In genomic region chr15:77017091-77017660, GRCh38 we compare ENCODE assay signal across 18 cellular contexts. TPM values are rescaled to one million over a fixed set of nuclear protein-coding genes. Genes with fewer than 3 reads are reported as not detected.
DNase-seq lines count a peak whose midpoint lies in the region; ATAC-seq and TF ChIP-seq lines count a peak whose summit lies in the region.
"Had no signal": no experiment of that assay in that cellular context is flagged by ENCODE, and none has a peak within 500 bp of the region (broad histone marks: within the 10 kb centered on the region; RNA-seq: fewer than 3 reads in every experiment).

No MANE protein-coding gene starts in this region.

- H3K79me2 ChIP-seq in osteoblast (ENCODE audit: insufficient read depth, low read length) = no peaks in the 10 kb centered on the region

- DNase-seq in activated naive CD4-positive, alpha-beta T cell treated with anti-CD3 and anti-CD28 coated beads, Interleukin-2, amount 50 U/mL, for 16 hours = no peak
- no peak for DNase-seq in HL-60 (ENCODE audit: low read depth in 1 of 2, low spot score in 1 of 2)
- DNase-seq in central memory CD8-positive, alpha-beta T cell (ENCODE audit: low spot score in 2 of 2) = no peak
- peak; percentile 65 for DNase-seq in osteoblast (ENCODE audit: insufficient read length, low spot score, missing footprints)
- DNase-seq in brain microvascular endothelial cell = no peak
- no peak for DNase-seq in dorsolateral prefrontal cortex
- DNase-seq: HCEC 1CT, NCI-H1092 treated with DMSO at 0.1 percent for 48 hours, NCI-H2081, PC-3 had no signal

- H3K27ac ChIP-seq in HL-60 (replicated peaks) (peak overlapping the region; percentile 24; the same call in 1 of the 2 replicates), osteoblast (ENCODE audit: low read depth, low read length) (no peak overlapping the region), brain microvascular endothelial cell (no peak overlapping the region), dorsolateral prefrontal cortex (no peak overlapping the region)
- H3K27ac ChIP-seq: prostate gland had no signal

- intact Hi-C loops in dorsolateral prefrontal cortex (cut with DNase I) = no loop called here

- H3K36me3 Mint-ChIP-seq in activated naive CD4-positive, alpha-beta T cell treated with anti-CD3 and anti-CD28 coated beads, Interleukin-2, amount 50 U/mL, for 24 hours = peaks cover 5% of the 10 kb centered on the region
- H3K36me3 Mint-ChIP-seq in central memory CD8-positive, alpha-beta T cell (ENCODE audit: insufficient read depth) = peaks cover 34% of the 10 kb centered on the region
- H3K36me3 Mint-ChIP-seq: type B pancreatic cell, WTC11 had no signal

- no peak for TF ChIP-seq CTCF in HL-60 (IDR thresholded peaks at IDR 0.05; ENCODE audit: insufficient read depth, low read length)
- no peak for TF ChIP-seq CTCF in osteoblast (IDR thresholded peaks at IDR 0.05; ENCODE audit: extremely low read depth, low read depth, low read length)
- TF ChIP-seq CTCF in brain microvascular endothelial cell (IDR thresholded peaks at IDR 0.05; ENCODE audit: low read depth, low read length, missing control alignments) = no peak
- TF ChIP-seq CTCF in dorsolateral prefrontal cortex (IDR thresholded peaks at IDR 0.05 in 54 of 56, conservative IDR thresholded peaks at IDR 0.05 in 2 of 56; ENCODE audit: low read depth in 1 of 56, partially characterized antibody in 56 of 56) = no peak

- H3K4me1 Mint-ChIP-seq in activated naive CD4-positive, alpha-beta T cell treated with anti-CD3 and anti-CD28 coated beads, Interleukin-2, amount 50 U/mL, for 24 hours = peaks cover 87% of the 10 kb centered on the region
- H3K4me1 Mint-ChIP-seq in central memory CD8-positive, alpha-beta T cell = peaks cover 95% of the 10 kb centered on the region
- H3K4me1 Mint-ChIP-seq: neural crest cell, WTC11 had no signal

- H3K27ac Mint-ChIP-seq in activated naive CD4-positive, alpha-beta T cell treated with anti-CD3 and anti-CD28 coated beads, Interleukin-2, amount 50 U/mL, for 24 hours = peak overlapping the region; percentile 74
- H3K27ac Mint-ChIP-seq in central memory CD8-positive, alpha-beta T cell (ENCODE audit: low read depth) = peak overlapping the region; percentile 97
- H3K27ac Mint-ChIP-seq: type B pancreatic cell, WTC11 had no signal

- no peaks in the 10 kb centered on the region for H3K27me3 ChIP-seq in HL-60 (ENCODE audit: insufficient read depth, poor library complexity, severe bottlenecking)
- H3K27me3 ChIP-seq in osteoblast (ENCODE audit: insufficient read depth, low read length) = no peaks in the 10 kb centered on the region
- H3K27me3 ChIP-seq in brain microvascular endothelial cell (replicated peaks) = no peaks in the 10 kb centered on the region
- no peaks in the 10 kb centered on the region for H3K27me3 ChIP-seq in dorsolateral prefrontal cortex
- H3K27me3 ChIP-seq: left lung had no signal

- in situ Hi-C loops in brain microvascular endothelial cell (cut with HindIII; ENCODE audit: low pct_ligation_motif_present, low sequenced_read_pairs) = no loop called here

- H3K36me3 ChIP-seq in osteoblast (ENCODE audit: insufficient read depth, low read length) = no peaks in the 10 kb centered on the region
- no peaks in the 10 kb centered on the region for H3K36me3 ChIP-seq in brain microvascular endothelial cell (replicated peaks)
- H3K36me3 ChIP-seq: prostate gland had no signal

- no peaks in the 10 kb centered on the region for H3K9me3 ChIP-seq in osteoblast (ENCODE audit: low read depth, low read length)
- H3K9me3 ChIP-seq: left lung, prostate gland had no signal

- H3K4me2 ChIP-seq in osteoblast (ENCODE audit: insufficient read depth, low read length) = no peak overlapping the region

- H3K27me3 Mint-ChIP-seq in activated naive CD4-positive, alpha-beta T cell treated with anti-CD3 and anti-CD28 coated beads, Interleukin-2, amount 50 U/mL, for 24 hours = no peaks in the 10 kb centered on the region
- no peaks in the 10 kb centered on the region for H3K27me3 Mint-ChIP-seq in central memory CD8-positive, alpha-beta T cell

- H3K4me3 ChIP-seq in HL-60 (replicated peaks; ENCODE audit: insufficient read depth, low read length) = no peak overlapping the region
- H3K4me3 ChIP-seq in osteoblast (ENCODE audit: insufficient read depth, low read length) = no peak overlapping the region
- no peak overlapping the region for H3K4me3 ChIP-seq in brain microvascular endothelial cell (ENCODE audit: low read depth, low read length)
- no peak overlapping the region for H3K4me3 ChIP-seq in dorsolateral prefrontal cortex
- H3K4me3 ChIP-seq: left lung, prostate gland had no signal

- H3K4me3 Mint-ChIP-seq in activated naive CD4-positive, alpha-beta T cell treated with anti-CD3 and anti-CD28 coated beads, Interleukin-2, amount 50 U/mL, for 24 hours = no peak overlapping the region
- peak overlapping the region; percentile 54 for H3K4me3 Mint-ChIP-seq in central memory CD8-positive, alpha-beta T cell
- H3K4me3 Mint-ChIP-seq: neural crest cell, type B pancreatic cell, WTC11 had no signal

- ATAC-seq in central memory CD8-positive, alpha-beta T cell (replicated peaks; ENCODE audit: extremely low read depth, poor library complexity, severe bottlenecking) = no peak
- no peak for ATAC-seq in GM21423 (IDR thresholded peaks at IDR 0.05; ENCODE audit: unreplicated experiment)
- ATAC-seq: left lung, PC-3, WTC11 had no signal

- H4K20me1 ChIP-seq in osteoblast (ENCODE audit: insufficient read depth, low read length) = no peaks in the 10 kb centered on the region

- H3K4me1 ChIP-seq in osteoblast (ENCODE audit: insufficient read depth, low read length) = peaks cover 7% of the 10 kb centered on the region
- H3K4me1 ChIP-seq: prostate gland had no signal

- no peaks in the 10 kb centered on the region for H3K9me3 Mint-ChIP-seq in activated naive CD4-positive, alpha-beta T cell treated with anti-CD3 and anti-CD28 coated beads, Interleukin-2, amount 50 U/mL, for 24 hours
- H3K9me3 Mint-ChIP-seq in central memory CD8-positive, alpha-beta T cell = no peaks in the 10 kb centered on the region
- H3K9me3 Mint-ChIP-seq: neural crest cell, type B pancreatic cell, WTC11 had no signal

- no peak overlapping the region for H2AFZ ChIP-seq in osteoblast (ENCODE audit: low read length)

RNA-seq across cellular contexts. Expression of gene PSTPIP1, which starts 22.2 kb away (rescaled TPM):
- total RNA-seq in osteoblast (not detected in 2 replicates), dorsolateral prefrontal cortex (10 to 100 TPM in 5 of 120 experiments, 1 to 10 TPM in 115; 1.7 to 14.5 (median 5.3) TPM)
- total RNA-seq: LHCN-M2, PC-3 had no signal

RNA-seq across cellular contexts. Expression of gene TSPAN3, which starts 53.7 kb away (rescaled TPM):
- total RNA-seq in osteoblast (203 and 235 TPM in 2 replicates), dorsolateral prefrontal cortex (100 to 1,000 TPM; 209 to 348 (median 291) TPM)
